1 cellular context compared by ENCODE assay signal in genomic region chr11:44568358-44568705, GRCh38.
TF ChIP-seq lines count a peak whose summit lies in the region.

No MANE protein-coding gene starts in this region.

TF ChIP-seq in GM12878, 131 proteins besides CTCF, POLR2A, EP300 and RAD21 (continued from another document):
- TF ChIP-seq ZNF687 (IDR thresholded peaks at IDR 0.05), result no peak
TF ChIP-seq in GM12878: peak in this region for 2.
